In the genomic region with DNA sequence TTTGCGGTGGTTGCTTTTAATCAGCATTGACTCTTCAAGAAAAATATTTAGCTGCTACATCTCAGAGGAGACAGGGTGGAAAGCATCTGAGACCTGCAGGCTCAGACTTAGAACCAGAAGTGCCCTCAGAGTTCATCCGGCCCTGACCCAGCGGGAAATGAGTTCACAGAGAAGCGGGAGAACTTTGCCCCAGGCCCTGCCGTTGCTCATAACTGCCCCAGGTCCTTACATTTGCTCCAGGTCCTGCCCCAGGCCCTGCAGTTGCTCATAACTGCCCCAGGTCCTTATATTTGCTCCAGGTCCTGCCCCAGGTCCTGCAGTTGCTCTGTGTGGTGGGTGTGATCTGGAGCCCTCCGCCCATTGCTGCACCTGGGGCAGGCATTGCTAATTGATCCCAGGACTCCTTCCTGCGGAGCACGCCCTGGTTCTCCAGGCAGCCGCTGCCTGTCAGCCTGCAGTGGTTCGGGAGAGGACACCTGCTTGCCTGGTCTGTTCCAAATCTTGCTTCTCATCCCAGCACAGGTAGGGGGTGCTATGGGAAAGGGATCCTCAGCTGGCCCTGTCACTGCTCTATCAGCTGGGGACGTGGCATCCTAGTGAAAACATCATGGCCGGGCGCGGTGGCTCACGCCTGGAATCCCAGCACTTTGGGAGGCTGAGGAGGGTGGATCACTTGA, we compare ENCODE assay signal across 16 cellular contexts. TPM values are rescaled to one million over a fixed set of nuclear protein-coding genes. Genes with fewer than 3 reads are reported as not detected.
DNase-seq lines count a peak whose midpoint lies in the region; ATAC-seq and TF ChIP-seq lines count a peak whose summit lies in the region.
"Had no signal": no experiment of that assay in that cellular context is flagged by ENCODE, and none has a peak within 500 bp of the region (broad histone marks: within the 10 kb centered on the region; RNA-seq: fewer than 3 reads in every experiment).

No MANE protein-coding gene starts in this region.

- CTCF ChIA-PET in HCT116 (lab: Charles Lee) (no interaction called here), WTC11 (lab: Charles Lee) (interaction anchor here (0.5 to 0.9 kb wide), 4 partner anchors 11 to 204 kb away, joined by 3 read pairs; no protein-coding TSS in a partner anchor)

- no peaks in the 10 kb centered on the region for H4K20me1 ChIP-seq in HCT116 (ENCODE audit: insufficient read depth)

- peak; percentile 36 for TF ChIP-seq RAD21 in HCT116 (IDR thresholded peaks at IDR 0.05; ENCODE audit: low read depth)

- intact Hi-C loops in HCT116 (cut with micrococcal nuclease) (no loop called here), right lobe of liver (cut with DNase I) (no loop called here), heart right ventricle (cut with DNase I) (no loop called here)

- H3K27ac Mint-ChIP-seq in WTC11, result peak overlapping the region; percentile 70
- H3K27ac Mint-ChIP-seq: CD14-positive monocyte; dendritic cell treated with granulocyte-macrophage colony-stimulating factor and Interleukin-4, amounts not matched to agents 40 ng/mL and 50 ng/mL, for 4 days had no signal

- no peaks in the 10 kb centered on the region for H3K79me2 ChIP-seq in HCT116 (ENCODE audit: insufficient read depth, low read length)

- RAD21 ChIA-PET in HCT116 (lab: Charles Lee; ENCODE audit: low non-redundant PET in 1 of 2, low total read pairs in 2 of 2, uncharacterized antibody in 2 of 2, unreplicated experiment in 2 of 2), result no interaction called here

- BruUV-seq in HCT116 (replicated peaks; lab: Mats Ljungman, UMichigan), result no TSS peak

- H3K4me3 ChIP-seq in GM06990 (replicated peaks; ENCODE audit: low read depth, low read length), result no peak overlapping the region
- H3K4me3 ChIP-seq in HCT116 (replicated peaks in 1 of 2; ENCODE audit: low read depth in 1 of 2, low read length in 2 of 2), result no peak overlapping the region
- no peak overlapping the region for H3K4me3 ChIP-seq in right lobe of liver
- no peak overlapping the region for H3K4me3 ChIP-seq in heart right ventricle
- H3K4me3 ChIP-seq: hepatocyte, left lung had no signal

- H3K9ac ChIP-seq in HCT116 (ENCODE audit: low read length), result no peak overlapping the region

- peak; percentile 22 for TF ChIP-seq CTCF in GM06990 (IDR thresholded peaks at IDR 0.05; ENCODE audit: insufficient read depth, low read length, poor library complexity, severe bottlenecking)
- peak in 2 of 3 experiments; percentile 12 to 26; a peak in 1 of 6 replicates for TF ChIP-seq CTCF in HCT116 (IDR thresholded peaks at IDR 0.05 in 2 of 3, conservative IDR thresholded peaks at IDR 0.05 in 1 of 3; ENCODE audit: borderline replicate concordance in 1 of 3, insufficient read depth in 1 of 3, low read depth in 2 of 3, low read length in 2 of 3)
- TF ChIP-seq CTCF in WTC11 (IDR thresholded peaks at IDR 0.05), result no peak
- TF ChIP-seq CTCF in right lobe of liver (IDR thresholded peaks at IDR 0.05), result peak in 1 of 4 donors; percentile 23
- TF ChIP-seq CTCF in heart right ventricle (IDR thresholded peaks at IDR 0.05), result no peak

- H3K27me3 ChIP-seq in GM06990 (replicated peaks; ENCODE audit: control insufficient read depth, insufficient read depth, low read length) (no peaks in the 10 kb centered on the region; the same call in 1 of the 2 replicates), HCT116 (ENCODE audit: insufficient read depth, low read length) (no peaks in the 10 kb centered on the region), right lobe of liver (no peaks in the 10 kb centered on the region), heart right ventricle (no peaks in the 10 kb centered on the region)
- H3K27me3 ChIP-seq: hepatocyte, left lung had no signal

- POLR2A ChIA-PET in HCT116 (lab: Charles Lee), result no interaction called here
- POLR2A ChIA-PET in WTC11 (lab: Charles Lee), result no interaction called here

- H3K4me2 ChIP-seq in HCT116 (ENCODE audit: low read length), result no peak overlapping the region
- H3K4me2 ChIP-seq: hepatocyte had no signal

- H3K9me2 ChIP-seq in HCT116 (ENCODE audit: insufficient read depth), result no peaks in the 10 kb centered on the region

- H2AFZ ChIP-seq in HCT116 (ENCODE audit: low read depth, low read length, poor library complexity, severe bottlenecking), result no peak overlapping the region
- H2AFZ ChIP-seq: hepatocyte had no signal

- no peaks in the 10 kb centered on the region for H3K4me1 Mint-ChIP-seq in WTC11
- H3K4me1 Mint-ChIP-seq: CD14-positive monocyte had no signal

- H3K27ac ChIP-seq in HCT116 (ENCODE audit: low read depth, low read length) (no peak overlapping the region), right lobe of liver (peak overlapping the region in 1 of 3 donors; percentile 53), heart right ventricle (peak overlapping the region in 1 of 10 donors; percentile 93)
- H3K27ac ChIP-seq: hepatocyte, left lung had no signal

- no peak overlapping the region for H3K4me3 Mint-ChIP-seq in WTC11
- H3K4me3 Mint-ChIP-seq: CD14-positive monocyte; dendritic cell treated with granulocyte-macrophage colony-stimulating factor and Interleukin-4, amounts not matched to agents 40 ng/mL and 50 ng/mL, for 4 days; naive B cell had no signal

- DNase-seq in GM06990 (ENCODE audit: extremely low read depth, insufficient read length), result no peak
- DNase-seq in HCT116 (ENCODE audit: low read depth, low spot score), result no peak
- peak; percentile 59 for DNase-seq in WTC11 (ENCODE audit: low spot score)
- DNase-seq in right lobe of liver, result peak in 1 of 3 donors; percentile 58
- DNase-seq in NCI-H1105 treated with DMSO at 0.1 percent for 48 hours (lab: John Stamatoyannopoulos, UW), result no peak
- DNase-seq in heart right ventricle, result no peak
- DNase-seq: activated effector memory CD4-positive, alpha-beta T cell treated with anti-CD3 and anti-CD28 coated beads, Interleukin-2, amount 50 U/mL, for 16 hours; MM.1S; naive B cell; NCI-H2081 treated with DMSO at 0.1 percent for 48 hours had no signal

- H3K36me3 ChIP-seq in GM06990 (ENCODE audit: control insufficient read depth, insufficient read depth, low read length) (no peaks in the 10 kb centered on the region; the same call in 1 of the 2 replicates), HCT116 (ENCODE audit: control insufficient read depth in 1 of 2, insufficient read depth in 2 of 2, low read length in 2 of 2) (peaks cover 5 to 10% of the 10 kb centered on the region in 2 experiments; a peak in 3 of 4 replicates), right lobe of liver (peaks cover 0 to 27% (median 19%) of the 10 kb centered on the region in 4 donors), heart right ventricle (peaks cover 0 to 59% (median 21%) of the 10 kb centered on the region in 9 donors)

- 76% methylated on average over 6 of the region's 15 CpGs for WGBS in right lobe of liver (ENCODE audit: insufficient coverage, low coverage, low lambda C conversion rate, missing lambda C conversion rate)
- 90 to 91% methylated on average over 15 of the region's 15 CpGs for whole genome bisulfite sequencing in heart right ventricle, 2 donors

- peaks cover 26% of the 10 kb centered on the region for H3K36me3 Mint-ChIP-seq in WTC11
- H3K36me3 Mint-ChIP-seq: CD14-positive monocyte, naive B cell had no signal

- no peaks in the 10 kb centered on the region for H3K27me3 Mint-ChIP-seq in WTC11 (ENCODE audit: low read depth)
- H3K27me3 Mint-ChIP-seq: naive B cell had no signal

- no peaks in the 10 kb centered on the region for H3K9me3 Mint-ChIP-seq in WTC11
- H3K9me3 Mint-ChIP-seq: dendritic cell treated with granulocyte-macrophage colony-stimulating factor and Interleukin-4, amounts not matched to agents 40 ng/mL and 50 ng/mL, for 4 days; naive B cell had no signal

- H3K4me1 ChIP-seq in HCT116 (ENCODE audit: control insufficient read depth in 1 of 2, insufficient read depth in 2 of 2, low read length in 2 of 2) (no peaks in the 10 kb centered on the region), right lobe of liver (peaks cover 0 to 29% (median 16%) of the 10 kb centered on the region in 4 donors), heart right ventricle (peaks cover 16 to 55% (median 38%) of the 10 kb centered on the region in 9 donors)

- H3K9me3 ChIP-seq in HCT116 (ENCODE audit: control insufficient read depth in 1 of 2, insufficient read depth in 1 of 2, low read depth in 1 of 2, low read length in 2 of 2) (no peaks in the 10 kb centered on the region), right lobe of liver (no peaks in the 10 kb centered on the region), heart right ventricle (no peaks in the 10 kb centered on the region)
- H3K9me3 ChIP-seq: left lung had no signal

- ATAC-seq in HCT116 (peak; percentile 83), WTC11 (peak; percentile 82), right lobe of liver (peak; percentile 39 to 75 (median 48)), heart right ventricle (no peak), GM19351 (IDR thresholded peaks at IDR 0.05; ENCODE audit: unreplicated experiment) (no peak), HG02870 (IDR thresholded peaks at IDR 0.05; ENCODE audit: unreplicated experiment) (no peak)
- ATAC-seq: left lung had no signal

- TF ChIP-seq POLR2A in HCT116 (IDR thresholded peaks at IDR 0.05; ENCODE audit: borderline replicate concordance, extremely low read depth, insufficient read depth, insufficient read length) (no peak), right lobe of liver (IDR thresholded peaks at IDR 0.05) (no peak)

TF ChIP-seq in WTC11, 78 proteins besides CTCF, POLR2A, EP300 and RAD21:
- no peak for TF ChIP-seq NR3C1 (CRISPR knock-in tag; conservative IDR thresholded peaks at IDR 0.05; ENCODE audit: low read depth)
- TF ChIP-seq SOX15 (CRISPR knock-in tag; IDR thresholded peaks at IDR 0.05), result no peak
- TF ChIP-seq CREB1 (CRISPR knock-in tag; IDR thresholded peaks at IDR 0.05), result no peak
- TF ChIP-seq ZNF138 (CRISPR knock-in tag; conservative IDR thresholded peaks at IDR 0.05), result no peak
- TF ChIP-seq TP53 (CRISPR knock-in tag; IDR thresholded peaks at IDR 0.05), result no peak
- TF ChIP-seq ZNF671 (CRISPR knock-in tag; IDR thresholded peaks at IDR 0.05), result no peak
- no peak for TF ChIP-seq CREM (CRISPR knock-in tag; IDR thresholded peaks at IDR 0.05)
- TF ChIP-seq, protein P1, sequence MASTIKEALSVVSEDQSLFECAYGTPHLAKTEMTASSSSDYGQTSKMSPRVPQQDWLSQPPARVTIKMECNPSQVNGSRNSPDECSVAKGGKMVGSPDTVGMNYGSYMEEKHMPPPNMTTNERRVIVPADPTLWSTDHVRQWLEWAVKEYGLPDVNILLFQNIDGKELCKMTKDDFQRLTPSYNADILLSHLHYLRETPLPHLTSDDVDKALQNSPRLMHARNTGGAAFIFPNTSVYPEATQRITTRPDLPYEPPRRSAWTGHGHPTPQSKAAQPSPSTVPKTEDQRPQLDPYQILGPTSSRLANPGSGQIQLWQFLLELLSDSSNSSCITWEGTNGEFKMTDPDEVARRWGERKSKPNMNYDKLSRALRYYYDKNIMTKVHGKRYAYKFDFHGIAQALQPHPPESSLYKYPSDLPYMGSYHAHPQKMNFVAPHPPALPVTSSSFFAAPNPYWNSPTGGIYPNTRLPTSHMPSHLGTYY (CRISPR knock-in tag; IDR thresholded peaks at IDR 0.05), result no peak

RNA-seq across cellular contexts. Expression of gene PPP6R3, which starts 58.1 kb away (rescaled TPM):
- 113 TPM for total RNA-seq in HCT116 (2021; ENCODE audit: unreplicated experiment)
- polyA plus RNA-seq in HCT116 (2012), result 57.0 and 58.0 TPM in 2 replicates
- 124 to 138 TPM (median 132 TPM) in 3 replicates for total RNA-seq in WTC11 (2021)
- 10 to 100 TPM; 35.8 to 48.3 (median 39.2) TPM for total RNA-seq in right lobe of liver
- total RNA-seq in heart right ventricle, result 10 to 100 TPM; 75.8 to 98.1 (median 83.6) TPM
- 10 to 100 TPM; 18.4 to 35.3 TPM for polyA plus RNA-seq in heart right ventricle

Comparison
In these comparisons a context has a peak if more than half of its experiments do, and no peak if none do; other contexts are left out.
1. CTCF ChIP-seq: peak in GM06990 (single experiment) and HCT116 (2 of 3); none in WTC11 (single experiment) and heart right ventricle (0 of 9).
2. ATAC-seq: peak in HCT116 (single experiment), WTC11 (single experiment) and right lobe of liver (4 of 4); none in heart right ventricle (0 of 8), GM19351 (single experiment) and HG02870 (single experiment).